ENCODE assay signal across 14 cellular contexts in the genomic region with DNA sequence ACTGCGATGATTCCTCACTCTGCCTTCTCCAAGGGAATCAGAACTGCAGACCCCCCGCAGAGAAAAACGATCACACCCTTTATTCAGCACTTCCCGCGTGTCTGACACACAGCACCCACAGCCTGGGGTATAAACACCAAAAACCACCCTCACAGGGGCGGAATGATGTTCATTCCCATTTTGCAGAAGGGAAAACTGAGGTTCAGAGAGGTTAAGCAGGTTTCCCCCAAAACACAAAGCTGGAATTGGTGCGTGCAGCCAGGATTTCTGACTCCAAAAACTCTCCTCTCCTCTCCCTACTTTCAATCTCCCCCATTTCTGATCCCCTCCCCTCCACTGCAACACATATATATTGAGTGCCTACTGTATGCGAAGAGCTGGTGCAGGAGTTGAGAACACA. TPM values are rescaled to one million over a fixed set of nuclear protein-coding genes. Genes with fewer than 3 reads are reported as not detected.
DNase-seq lines count a peak whose midpoint lies in the region; ATAC-seq and TF ChIP-seq lines count a peak whose summit lies in the region.
"Had no signal": no experiment of that assay in that cellular context is flagged by ENCODE, and none has a peak within 500 bp of the region (broad histone marks: within the 10 kb centered on the region; RNA-seq: fewer than 3 reads in every experiment).

No MANE protein-coding gene starts in this region.

- no peak overlapping the region for H3K23ac ChIP-seq in H9 (ENCODE audit: insufficient read length, low read depth, low read length)

- H4K91ac ChIP-seq in H9 (ENCODE audit: insufficient read length, low read depth, low read length), result no peak overlapping the region

- peaks cover 2% of the 10 kb centered on the region; the same call in 1 of the 2 replicates for H3K79me2 ChIP-seq in H9 (ENCODE audit: insufficient read depth, low read length)

- no peak overlapping the region for H2BK20ac ChIP-seq in H9 (ENCODE audit: low read depth, low read length, poor library complexity, severe bottlenecking)

- peak overlapping the region; percentile 84 for H3K27ac Mint-ChIP-seq in CD4-positive, alpha-beta T cell
- H3K27ac Mint-ChIP-seq in H9 (peak overlapping the region in 1 of 3 experiments; percentile 90; a peak in 3 of 7 replicates), natural killer cell (peak overlapping the region; percentile 84 to 90)
- H3K27ac Mint-ChIP-seq in activated naive CD8-positive, alpha-beta T cell, result no peak overlapping the region
- H3K27ac Mint-ChIP-seq: progenitor cell of endocrine pancreas had no signal

- peak overlapping the region; percentile 8; the same call in 1 of the 2 replicates for H3K14ac ChIP-seq in H9 (ENCODE audit: insufficient read depth, low read length)

- H3K18ac ChIP-seq in H9 (ENCODE audit: insufficient read length, low read depth, low read length), result no peak overlapping the region

- H3K9ac ChIP-seq in H9 (ENCODE audit: extremely low read depth, insufficient read length, low read length), result no peak overlapping the region

- H3K4me2 ChIP-seq in H9 (ENCODE audit: insufficient read depth, insufficient read length, low read length), result no peak overlapping the region

- no peaks in the 10 kb centered on the region for H3K9me3 Mint-ChIP-seq in CD4-positive, alpha-beta T cell
- H3K9me3 Mint-ChIP-seq in H9 (no peaks in the 10 kb centered on the region), natural killer cell (no peaks in the 10 kb centered on the region)
- no peaks in the 10 kb centered on the region for H3K9me3 Mint-ChIP-seq in activated naive CD8-positive, alpha-beta T cell (ENCODE audit: low read depth)

- no peak overlapping the region for H3K27ac ChIP-seq in CD4-positive, alpha-beta T cell (ENCODE audit: low read depth, low read length)
- H3K27ac ChIP-seq in H9 (ENCODE audit: insufficient read length, low read depth, low read length), result no peak overlapping the region
- H3K27ac ChIP-seq: ascending aorta, lower lobe of right lung had no signal

- H3K56ac ChIP-seq in H9 (ENCODE audit: insufficient read length, low read depth, low read length), result no peak overlapping the region

- no peak for TF ChIP-seq CTCF in CD4-positive, alpha-beta T cell (IDR thresholded peaks at IDR 0.05)
- no peak for TF ChIP-seq CTCF in H9 (conservative IDR thresholded peaks at IDR 0.05)
- TF ChIP-seq CTCF in natural killer cell (IDR thresholded peaks at IDR 0.05), result no peak

- H2BK12ac ChIP-seq in H9 (ENCODE audit: insufficient read length, low read depth, low read length), result no peak overlapping the region

- H3K4me1 Mint-ChIP-seq in CD4-positive, alpha-beta T cell (ENCODE audit: low read depth), result peaks cover 58% of the 10 kb centered on the region
- H3K4me1 Mint-ChIP-seq in H9, result peaks cover 47 to 54% of the 10 kb centered on the region in 2 experiments
- H3K4me1 Mint-ChIP-seq in activated naive CD8-positive, alpha-beta T cell (ENCODE audit: low read depth), result peaks cover 45% of the 10 kb centered on the region
- peaks cover 53 to 57% of the 10 kb centered on the region in 2 donors for H3K4me1 Mint-ChIP-seq in natural killer cell

- H3K27me3 Mint-ChIP-seq in CD4-positive, alpha-beta T cell, result no peaks in the 10 kb centered on the region
- H3K27me3 Mint-ChIP-seq in H9 (ENCODE audit: low read depth) (no peaks in the 10 kb centered on the region; the same call in 1 of the 2 replicates), natural killer cell (ENCODE audit: low read depth in 2 of 2) (no peaks in the 10 kb centered on the region)
- no peaks in the 10 kb centered on the region for H3K27me3 Mint-ChIP-seq in activated naive CD8-positive, alpha-beta T cell
- H3K27me3 Mint-ChIP-seq: progenitor cell of endocrine pancreas had no signal

- no peak overlapping the region for H2AK5ac ChIP-seq in H9 (ENCODE audit: insufficient read length, low read length)

- H2BK120ac ChIP-seq in H9 (ENCODE audit: low read depth, low read length, poor library complexity, severe bottlenecking), result no peak overlapping the region

- no peaks in the 10 kb centered on the region for H3K79me1 ChIP-seq in H9 (ENCODE audit: insufficient read depth, low read depth, low read length, poor library complexity, severe bottlenecking)

- no peak for DNase-seq in CD4-positive, alpha-beta T cell
- DNase-seq in H9 (no peak), natural killer cell (no peak), OCI-M2 (lab: John Stamatoyannopoulos, UW; ENCODE audit: unreplicated experiment) (no peak)
- DNase-seq: activated gamma-delta T cell treated with Interleukin-2 at 50 U/mL for 16 hours, DMS153, lower lobe of right lung, NCI-H526 treated with DMSO at 0.1 percent for 48 hours, OCI-M1 had no signal

- ATAC-seq in CD4-positive, alpha-beta T cell (ENCODE audit: poor library complexity), result no peak
- ATAC-seq in natural killer cell (no peak), GM19023 (IDR thresholded peaks at IDR 0.05; ENCODE audit: unreplicated experiment) (no peak), HG03196 (IDR thresholded peaks at IDR 0.05; ENCODE audit: unreplicated experiment) (no peak)
- ATAC-seq: lower lobe of right lung had no signal

- H3K27me3 ChIP-seq in CD4-positive, alpha-beta T cell (ENCODE audit: control insufficient read depth, insufficient read depth, low read length), result no peaks in the 10 kb centered on the region
- no peaks in the 10 kb centered on the region for H3K27me3 ChIP-seq in H9 (ENCODE audit: insufficient read depth, low read length)
- H3K27me3 ChIP-seq: ascending aorta had no signal

- intact Hi-C loops in CD4-positive, alpha-beta T cell (cut with DNase I, micrococcal nuclease), result loop anchor here in 1 of 2 experiments (5.0 kb wide), 2 partner anchors 68 to 278 kb away; no protein-coding TSS in a partner anchor
- intact Hi-C loops in natural killer cell (cut with micrococcal nuclease), result loop anchor here (5.0 to 10.0 kb wide), 5 partner anchors 37 to 200 kb away; no protein-coding TSS in a partner anchor

- H3K4me1 ChIP-seq in H9 (ENCODE audit: insufficient read depth, low read length), result no peaks in the 10 kb centered on the region; the same call in 1 of the 2 replicates

- no peak overlapping the region for H2BK15ac ChIP-seq in H9 (ENCODE audit: low read depth, low read length)

- no peak overlapping the region for H4K5ac ChIP-seq in H9 (ENCODE audit: insufficient read length, low read depth, low read length)

- no peaks in the 10 kb centered on the region for H3K23me2 ChIP-seq in H9 (ENCODE audit: insufficient read length, low read depth, low read length, poor library complexity, severe bottlenecking)

- POLR2A ChIA-PET in CD4-positive, alpha-beta T cell (lab: Charles Lee), result interaction anchor here (0.7 kb wide), 1 partner anchor 18 kb away, joined by 3 read pairs; no protein-coding TSS in a partner anchor

- peaks cover 4% of the 10 kb centered on the region for H3K36me3 Mint-ChIP-seq in CD4-positive, alpha-beta T cell (ENCODE audit: low read depth)
- H3K36me3 Mint-ChIP-seq in H9 (ENCODE audit: insufficient read depth in 1 of 3, low read depth in 3 of 3) (peaks cover 0 to 4% (median 0%) of the 10 kb centered on the region in 3 experiments; a peak in 3 of 7 replicates), natural killer cell (no peaks in the 10 kb centered on the region)
- H3K36me3 Mint-ChIP-seq in activated naive CD8-positive, alpha-beta T cell, result peaks cover 3% of the 10 kb centered on the region

- CTCF ChIA-PET in CD4-positive, alpha-beta T cell (lab: Charles Lee), result interaction anchor here (1.5 kb wide), 1 partner anchor 9 kb away, joined by 3 read pairs; no protein-coding TSS in a partner anchor

- no CpG with 5 or more reads among the region's 8 CpGs for WGBS in H9 (ENCODE audit: extremely low coverage, insufficient read length, low lambda C conversion rate)

- peak overlapping the region; percentile 38 for H3K4me3 Mint-ChIP-seq in CD4-positive, alpha-beta T cell
- no peak overlapping the region for H3K4me3 Mint-ChIP-seq in H9
- H3K4me3 Mint-ChIP-seq in activated naive CD8-positive, alpha-beta T cell, result peak overlapping the region; percentile 35
- H3K4me3 Mint-ChIP-seq in natural killer cell, result peak overlapping the region; percentile 90

- no peak overlapping the region for H3T11ph ChIP-seq in H9 (ENCODE audit: low read length)

- H2BK5ac ChIP-seq in H9 (ENCODE audit: insufficient read length, low read length), result no peak overlapping the region

- H4K8ac ChIP-seq in H9 (replicated peaks; ENCODE audit: insufficient read length, low read depth, low read length), result no peak overlapping the region

- H3K4ac ChIP-seq in H9 (ENCODE audit: low read depth, low read length), result no peak overlapping the region

- H2AFZ ChIP-seq in H9 (ENCODE audit: low read length), result no peak overlapping the region

- H4K20me1 ChIP-seq in H9 (ENCODE audit: control insufficient read depth, insufficient read depth, insufficient read length), result no peaks in the 10 kb centered on the region

- H3K9me3 ChIP-seq in CD4-positive, alpha-beta T cell (ENCODE audit: control insufficient read depth, low read length), result no peaks in the 10 kb centered on the region
- no peaks in the 10 kb centered on the region for H3K9me3 ChIP-seq in H9 (ENCODE audit: control insufficient read depth, low read depth, low read length)
- H3K9me3 ChIP-seq: ascending aorta, lower lobe of right lung had no signal

RNA-seq across cellular contexts. Expression of a gene that starts 55.8 kb away (rescaled TPM):
- total RNA-seq in CD4-positive, alpha-beta T cell, result 10 to 100 TPM; 26.0 to 27.1 TPM
- 14.2 and 14.5 TPM in 2 replicates for total RNA-seq in H9 (2021)
- total RNA-seq in natural killer cell, result 10 to 100 TPM; 40.9 to 55.5 (median 43.8) TPM

Comparison
In these comparisons a context has a peak if more than half of its experiments do, and no peak if none do; other contexts are left out.
1. H3K4me3 Mint-ChIP-seq: peak in CD4-positive, alpha-beta T cell (single experiment), activated naive CD8-positive, alpha-beta T cell (single experiment) and natural killer cell (single experiment); none in H9 (0 of 2).